ENCODE assay signal across 1 cellular context in the genomic region with DNA sequence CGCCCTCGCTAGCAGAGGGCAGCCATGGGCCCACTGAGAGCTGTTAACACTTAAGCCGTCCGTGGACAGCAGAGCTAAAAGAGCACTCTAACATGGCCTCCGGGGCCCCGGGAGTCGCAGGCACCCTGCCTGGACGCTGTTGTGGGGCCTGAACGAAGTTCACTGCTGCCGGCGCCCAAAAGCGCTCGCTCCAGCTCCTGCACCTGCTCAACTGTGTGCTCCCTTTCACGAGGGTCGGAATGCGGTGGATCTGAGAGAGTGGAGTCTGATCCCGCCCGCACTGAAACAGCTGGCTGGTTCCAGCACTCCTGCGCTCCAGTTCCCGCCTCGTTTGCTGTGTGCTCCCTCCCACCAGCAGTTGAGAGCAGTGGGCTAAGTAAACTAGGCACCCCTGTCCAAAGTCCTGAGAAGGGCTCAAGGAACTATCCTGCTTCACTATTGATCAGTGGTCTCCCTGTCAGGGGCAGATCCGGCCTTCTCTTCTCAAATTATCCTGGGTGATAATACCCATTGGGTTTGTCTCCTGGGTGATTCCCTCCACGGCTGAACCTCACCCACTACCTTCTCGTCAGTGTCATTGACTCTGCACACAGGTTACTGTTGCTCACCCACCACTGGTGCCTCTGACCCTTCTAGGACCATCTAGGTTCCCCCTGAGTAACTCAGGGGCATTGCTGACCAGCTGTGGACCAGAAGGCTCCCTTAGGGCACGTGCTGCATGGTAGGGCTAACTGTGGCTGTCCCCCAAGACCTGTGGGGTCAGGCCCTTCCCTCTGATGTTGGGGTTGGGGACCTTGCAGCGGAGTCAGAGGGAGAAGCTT.
TF ChIP-seq lines count a peak whose summit lies in the region.

No MANE protein-coding gene starts in this region.

TF ChIP-seq in HepG2, 621 proteins besides CTCF, POLR2A, EP300 and RAD21 (continued from another document and continues in another):
- TF ChIP-seq RXRB (CRISPR knock-in tag; IDR thresholded peaks at IDR 0.05; ENCODE audit: borderline replicate concordance) (no peak), CCDC6 (CRISPR knock-in tag; IDR thresholded peaks at IDR 0.05) (0 out of 2 replicates have a peak, but pooled peaks have one; percentile 24), ZNF598 (CRISPR knock-in tag; IDR thresholded peaks at IDR 0.05; ENCODE audit: borderline replicate concordance) (peak; percentile 54; the same call in 1 of the 2 replicates), BORCS8-MEF2B (CRISPR knock-in tag; IDR thresholded peaks at IDR 0.05) (peak; percentile 78; the same call in 1 of the 2 replicates), FOXK2 (IDR thresholded peaks at IDR 0.05) (no peak), ZSCAN31 (CRISPR knock-in tag; IDR thresholded peaks at IDR 0.05; ENCODE audit: low read depth) (peak; percentile 78), KLF13 (CRISPR knock-in tag; IDR thresholded peaks at IDR 0.05) (no peak), NAIF1 (CRISPR knock-in tag; IDR thresholded peaks at IDR 0.05; ENCODE audit: borderline replicate concordance) (no peak), MZF1 (CRISPR knock-in tag; IDR thresholded peaks at IDR 0.05; ENCODE audit: borderline replicate concordance) (no peak), NCOA2 (CRISPR knock-in tag; IDR thresholded peaks at IDR 0.05) (no peak), ZNF430 (CRISPR knock-in tag; IDR thresholded peaks at IDR 0.05) (peak; percentile 86), ZNF143 (CRISPR knock-in tag; IDR thresholded peaks at IDR 0.05) (0 out of 2 replicates have a peak, but pooled peaks have one; percentile 16), ZNF205 (CRISPR knock-in tag; IDR thresholded peaks at IDR 0.05) (peak; percentile 30; the same call in 1 of the 2 replicates), ZEB1 (IDR thresholded peaks at IDR 0.05; ENCODE audit: insufficient replicate concordance, low read depth) (peak; percentile 33), SMAD3 (CRISPR knock-in tag; IDR thresholded peaks at IDR 0.05) (0 out of 2 replicates have a peak, but pooled peaks have one; percentile 23), DR1 (CRISPR knock-in tag; IDR thresholded peaks at IDR 0.05) (peak; percentile 51; the same call in 1 of the 2 replicates), KAT8 (CRISPR knock-in tag; IDR thresholded peaks at IDR 0.05) (peak; percentile 47; the same call in 1 of the 2 replicates), ZBTB7B (CRISPR knock-in tag; IDR thresholded peaks at IDR 0.05) (peak; percentile 93), ZNF772 (CRISPR knock-in tag; IDR thresholded peaks at IDR 0.05) (peak; percentile 44; the same call in 1 of the 2 replicates), ZNF790 (CRISPR knock-in tag; IDR thresholded peaks at IDR 0.05; ENCODE audit: borderline replicate concordance) (no peak; the same call in 1 of the 2 replicates), SP2 (CRISPR knock-in tag; IDR thresholded peaks at IDR 0.05) (0 out of 2 replicates have a peak, but pooled peaks have one; percentile 23), ZNF572 (CRISPR knock-in tag; IDR thresholded peaks at IDR 0.05) (peak; percentile 30; the same call in 1 of the 2 replicates), ZNF12 (CRISPR knock-in tag; IDR thresholded peaks at IDR 0.05) (no peak), ZNF274 (CRISPR knock-in tag; IDR thresholded peaks at IDR 0.05) (0 out of 2 replicates have a peak, but pooled peaks have one; percentile 19), HIVEP1 (CRISPR knock-in tag; IDR thresholded peaks at IDR 0.05) (peak; percentile 83), ERF (CRISPR knock-in tag; IDR thresholded peaks at IDR 0.05) (0 out of 2 replicates have a peak, but pooled peaks have one; percentile 42)
- TF ChIP-seq, protein P1, sequence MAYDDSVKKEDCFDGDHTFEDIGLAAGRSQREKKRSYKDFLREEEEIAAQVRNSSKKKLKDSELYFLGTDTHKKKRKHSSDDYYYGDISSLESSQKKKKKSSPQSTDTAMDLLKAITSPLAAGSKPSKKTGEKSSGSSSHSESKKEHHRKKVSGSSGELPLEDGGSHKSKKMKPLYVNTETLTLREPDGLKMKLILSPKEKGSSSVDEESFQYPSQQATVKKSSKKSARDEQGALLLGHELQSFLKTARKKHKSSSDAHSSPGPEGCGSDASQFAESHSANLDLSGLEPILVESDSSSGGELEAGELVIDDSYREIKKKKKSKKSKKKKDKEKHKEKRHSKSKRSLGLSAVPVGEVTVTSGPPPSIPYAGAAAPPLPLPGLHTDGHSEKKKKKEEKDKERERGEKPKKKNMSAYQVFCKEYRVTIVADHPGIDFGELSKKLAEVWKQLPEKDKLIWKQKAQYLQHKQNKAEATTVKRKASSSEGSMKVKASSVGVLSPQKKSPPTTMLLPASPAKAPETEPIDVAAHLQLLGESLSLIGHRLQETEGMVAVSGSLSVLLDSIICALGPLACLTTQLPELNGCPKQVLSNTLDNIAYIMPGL (CRISPR knock-in tag; IDR thresholded peaks at IDR 0.05; ENCODE audit: borderline replicate concordance in 1 of 2, low read depth in 1 of 2): no peak
- TF ChIP-seq, protein P2, sequence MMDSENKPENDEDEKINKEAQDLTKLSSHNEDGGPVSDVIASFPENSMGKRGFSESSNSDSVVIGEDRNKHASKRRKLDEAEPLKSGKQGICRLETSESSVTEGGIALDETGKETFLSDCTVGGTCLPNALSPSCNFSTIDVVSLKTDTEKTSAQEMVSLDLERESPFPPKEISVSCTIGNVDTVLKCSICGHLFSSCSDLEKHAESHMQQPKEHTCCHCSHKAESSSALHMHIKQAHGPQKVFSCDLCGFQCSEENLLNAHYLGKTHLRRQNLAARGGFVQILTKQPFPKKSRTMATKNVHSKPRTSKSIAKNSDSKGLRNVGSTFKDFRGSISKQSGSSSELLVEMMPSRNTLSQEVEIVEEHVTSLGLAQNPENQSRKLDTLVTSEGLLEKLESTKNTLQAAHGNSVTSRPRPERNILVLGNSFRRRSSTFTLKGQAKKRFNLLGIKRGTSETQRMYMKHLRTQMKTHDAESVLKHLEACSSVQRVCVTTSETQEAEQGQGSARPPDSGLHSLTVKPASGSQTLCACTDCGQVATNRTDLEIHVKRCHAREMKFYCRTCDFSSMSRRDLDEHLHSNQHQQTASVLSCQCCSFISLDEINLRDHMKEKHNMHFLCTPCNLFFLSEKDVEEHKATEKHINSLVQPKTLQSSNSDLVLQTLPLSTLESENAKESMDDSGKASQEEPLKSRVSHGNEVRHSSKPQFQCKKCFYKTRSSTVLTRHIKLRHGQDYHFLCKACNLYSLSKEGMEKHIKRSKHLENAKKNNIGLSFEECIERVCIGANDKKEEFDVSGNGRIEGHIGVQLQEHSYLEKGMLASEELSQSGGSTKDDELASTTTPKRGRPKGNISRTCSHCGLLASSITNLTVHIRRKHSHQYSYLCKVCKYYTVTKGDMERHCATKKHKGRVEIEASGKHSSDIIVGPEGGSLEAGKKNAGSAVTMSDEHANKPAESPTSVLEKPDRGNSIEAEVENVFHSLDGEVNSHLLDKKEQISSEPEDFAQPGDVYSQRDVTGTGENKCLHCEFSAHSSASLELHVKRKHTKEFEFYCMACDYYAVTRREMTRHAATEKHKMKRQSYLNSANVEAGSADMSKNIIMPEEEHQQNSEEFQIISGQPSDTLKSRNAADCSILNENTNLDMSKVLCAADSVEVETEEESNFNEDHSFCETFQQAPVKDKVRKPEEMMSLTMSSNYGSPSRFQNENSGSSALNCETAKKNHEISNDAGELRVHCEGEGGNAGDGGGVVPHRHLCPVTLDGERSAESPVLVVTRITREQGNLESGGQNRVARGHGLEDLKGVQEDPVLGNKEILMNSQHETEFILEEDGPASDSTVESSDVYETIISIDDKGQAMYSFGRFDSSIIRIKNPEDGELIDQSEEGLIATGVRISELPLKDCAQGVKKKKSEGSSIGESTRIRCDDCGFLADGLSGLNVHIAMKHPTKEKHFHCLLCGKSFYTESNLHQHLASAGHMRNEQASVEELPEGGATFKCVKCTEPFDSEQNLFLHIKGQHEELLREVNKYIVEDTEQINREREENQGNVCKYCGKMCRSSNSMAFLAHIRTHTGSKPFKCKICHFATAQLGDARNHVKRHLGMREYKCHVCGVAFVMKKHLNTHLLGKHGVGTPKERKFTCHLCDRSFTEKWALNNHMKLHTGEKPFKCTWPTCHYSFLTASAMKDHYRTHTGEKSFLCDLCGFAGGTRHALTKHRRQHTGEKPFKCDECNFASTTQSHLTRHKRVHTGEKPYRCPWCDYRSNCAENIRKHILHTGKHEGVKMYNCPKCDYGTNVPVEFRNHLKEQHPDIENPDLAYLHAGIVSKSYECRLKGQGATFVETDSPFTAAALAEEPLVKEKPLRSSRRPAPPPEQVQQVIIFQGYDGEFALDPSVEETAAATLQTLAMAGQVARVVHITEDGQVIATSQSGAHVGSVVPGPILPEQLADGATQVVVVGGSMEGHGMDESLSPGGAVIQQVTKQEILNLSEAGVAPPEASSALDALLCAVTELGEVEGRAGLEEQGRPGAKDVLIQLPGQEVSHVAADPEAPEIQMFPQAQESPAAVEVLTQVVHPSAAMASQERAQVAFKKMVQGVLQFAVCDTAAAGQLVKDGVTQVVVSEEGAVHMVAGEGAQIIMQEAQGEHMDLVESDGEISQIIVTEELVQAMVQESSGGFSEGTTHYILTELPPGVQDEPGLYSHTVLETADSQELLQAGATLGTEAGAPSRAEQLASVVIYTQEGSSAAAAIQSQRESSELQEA (CRISPR knock-in tag; IDR thresholded peaks at IDR 0.05; ENCODE audit: not compliant biosample characterization): peak; percentile 44
- TF ChIP-seq, protein P3, sequence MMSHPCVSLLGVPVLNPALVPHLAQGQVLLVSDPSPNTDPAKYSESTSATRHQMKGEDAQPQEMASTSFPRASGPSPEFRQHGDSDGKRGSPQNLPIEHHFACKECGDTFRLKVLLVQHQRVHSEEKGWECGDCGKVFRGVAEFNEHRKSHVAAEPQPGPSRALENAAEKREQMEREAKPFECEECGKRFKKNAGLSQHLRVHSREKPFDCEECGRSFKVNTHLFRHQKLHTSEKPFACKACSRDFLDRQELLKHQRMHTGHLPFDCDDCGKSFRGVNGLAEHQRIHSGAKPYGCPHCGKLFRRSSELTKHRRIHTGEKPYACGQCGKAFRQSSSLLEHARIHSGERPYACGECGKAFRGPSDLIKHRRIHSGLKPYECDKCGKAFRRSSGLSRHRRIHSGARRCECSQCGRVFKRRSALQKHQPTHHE (CRISPR knock-in tag; IDR thresholded peaks at IDR 0.05; ENCODE audit: borderline replicate concordance): no peak
- TF ChIP-seq, protein P4, sequence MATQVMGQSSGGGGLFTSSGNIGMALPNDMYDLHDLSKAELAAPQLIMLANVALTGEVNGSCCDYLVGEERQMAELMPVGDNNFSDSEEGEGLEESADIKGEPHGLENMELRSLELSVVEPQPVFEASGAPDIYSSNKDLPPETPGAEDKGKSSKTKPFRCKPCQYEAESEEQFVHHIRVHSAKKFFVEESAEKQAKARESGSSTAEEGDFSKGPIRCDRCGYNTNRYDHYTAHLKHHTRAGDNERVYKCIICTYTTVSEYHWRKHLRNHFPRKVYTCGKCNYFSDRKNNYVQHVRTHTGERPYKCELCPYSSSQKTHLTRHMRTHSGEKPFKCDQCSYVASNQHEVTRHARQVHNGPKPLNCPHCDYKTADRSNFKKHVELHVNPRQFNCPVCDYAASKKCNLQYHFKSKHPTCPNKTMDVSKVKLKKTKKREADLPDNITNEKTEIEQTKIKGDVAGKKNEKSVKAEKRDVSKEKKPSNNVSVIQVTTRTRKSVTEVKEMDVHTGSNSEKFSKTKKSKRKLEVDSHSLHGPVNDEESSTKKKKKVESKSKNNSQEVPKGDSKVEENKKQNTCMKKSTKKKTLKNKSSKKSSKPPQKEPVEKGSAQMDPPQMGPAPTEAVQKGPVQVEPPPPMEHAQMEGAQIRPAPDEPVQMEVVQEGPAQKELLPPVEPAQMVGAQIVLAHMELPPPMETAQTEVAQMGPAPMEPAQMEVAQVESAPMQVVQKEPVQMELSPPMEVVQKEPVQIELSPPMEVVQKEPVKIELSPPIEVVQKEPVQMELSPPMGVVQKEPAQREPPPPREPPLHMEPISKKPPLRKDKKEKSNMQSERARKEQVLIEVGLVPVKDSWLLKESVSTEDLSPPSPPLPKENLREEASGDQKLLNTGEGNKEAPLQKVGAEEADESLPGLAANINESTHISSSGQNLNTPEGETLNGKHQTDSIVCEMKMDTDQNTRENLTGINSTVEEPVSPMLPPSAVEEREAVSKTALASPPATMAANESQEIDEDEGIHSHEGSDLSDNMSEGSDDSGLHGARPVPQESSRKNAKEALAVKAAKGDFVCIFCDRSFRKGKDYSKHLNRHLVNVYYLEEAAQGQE (IDR thresholded peaks at IDR 0.05; ENCODE audit: borderline replicate concordance in 1 of 2, low read depth in 1 of 2, low read length in 2 of 2): peak in 1 of 2 experiments; percentile 75; a peak in 3 of 4 replicates
- TF ChIP-seq, protein P5, sequence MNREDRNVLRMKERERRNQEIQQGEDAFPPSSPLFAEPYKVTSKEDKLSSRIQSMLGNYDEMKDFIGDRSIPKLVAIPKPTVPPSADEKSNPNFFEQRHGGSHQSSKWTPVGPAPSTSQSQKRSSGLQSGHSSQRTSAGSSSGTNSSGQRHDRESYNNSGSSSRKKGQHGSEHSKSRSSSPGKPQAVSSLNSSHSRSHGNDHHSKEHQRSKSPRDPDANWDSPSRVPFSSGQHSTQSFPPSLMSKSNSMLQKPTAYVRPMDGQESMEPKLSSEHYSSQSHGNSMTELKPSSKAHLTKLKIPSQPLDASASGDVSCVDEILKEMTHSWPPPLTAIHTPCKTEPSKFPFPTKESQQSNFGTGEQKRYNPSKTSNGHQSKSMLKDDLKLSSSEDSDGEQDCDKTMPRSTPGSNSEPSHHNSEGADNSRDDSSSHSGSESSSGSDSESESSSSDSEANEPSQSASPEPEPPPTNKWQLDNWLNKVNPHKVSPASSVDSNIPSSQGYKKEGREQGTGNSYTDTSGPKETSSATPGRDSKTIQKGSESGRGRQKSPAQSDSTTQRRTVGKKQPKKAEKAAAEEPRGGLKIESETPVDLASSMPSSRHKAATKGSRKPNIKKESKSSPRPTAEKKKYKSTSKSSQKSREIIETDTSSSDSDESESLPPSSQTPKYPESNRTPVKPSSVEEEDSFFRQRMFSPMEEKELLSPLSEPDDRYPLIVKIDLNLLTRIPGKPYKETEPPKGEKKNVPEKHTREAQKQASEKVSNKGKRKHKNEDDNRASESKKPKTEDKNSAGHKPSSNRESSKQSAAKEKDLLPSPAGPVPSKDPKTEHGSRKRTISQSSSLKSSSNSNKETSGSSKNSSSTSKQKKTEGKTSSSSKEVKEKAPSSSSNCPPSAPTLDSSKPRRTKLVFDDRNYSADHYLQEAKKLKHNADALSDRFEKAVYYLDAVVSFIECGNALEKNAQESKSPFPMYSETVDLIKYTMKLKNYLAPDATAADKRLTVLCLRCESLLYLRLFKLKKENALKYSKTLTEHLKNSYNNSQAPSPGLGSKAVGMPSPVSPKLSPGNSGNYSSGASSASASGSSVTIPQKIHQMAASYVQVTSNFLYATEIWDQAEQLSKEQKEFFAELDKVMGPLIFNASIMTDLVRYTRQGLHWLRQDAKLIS (CRISPR knock-in tag; IDR thresholded peaks at IDR 0.05): no peak
- TF ChIP-seq, protein P6, sequence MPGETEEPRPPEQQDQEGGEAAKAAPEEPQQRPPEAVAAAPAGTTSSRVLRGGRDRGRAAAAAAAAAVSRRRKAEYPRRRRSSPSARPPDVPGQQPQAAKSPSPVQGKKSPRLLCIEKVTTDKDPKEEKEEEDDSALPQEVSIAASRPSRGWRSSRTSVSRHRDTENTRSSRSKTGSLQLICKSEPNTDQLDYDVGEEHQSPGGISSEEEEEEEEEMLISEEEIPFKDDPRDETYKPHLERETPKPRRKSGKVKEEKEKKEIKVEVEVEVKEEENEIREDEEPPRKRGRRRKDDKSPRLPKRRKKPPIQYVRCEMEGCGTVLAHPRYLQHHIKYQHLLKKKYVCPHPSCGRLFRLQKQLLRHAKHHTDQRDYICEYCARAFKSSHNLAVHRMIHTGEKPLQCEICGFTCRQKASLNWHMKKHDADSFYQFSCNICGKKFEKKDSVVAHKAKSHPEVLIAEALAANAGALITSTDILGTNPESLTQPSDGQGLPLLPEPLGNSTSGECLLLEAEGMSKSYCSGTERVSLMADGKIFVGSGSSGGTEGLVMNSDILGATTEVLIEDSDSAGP (CRISPR knock-in tag; IDR thresholded peaks at IDR 0.05; ENCODE audit: borderline replicate concordance): peak; percentile 83; the same call in 1 of the 2 replicates
- TF ChIP-seq, protein P7, sequence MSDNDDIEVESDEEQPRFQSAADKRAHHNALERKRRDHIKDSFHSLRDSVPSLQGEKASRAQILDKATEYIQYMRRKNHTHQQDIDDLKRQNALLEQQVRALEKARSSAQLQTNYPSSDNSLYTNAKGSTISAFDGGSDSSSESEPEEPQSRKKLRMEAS (IDR thresholded peaks at IDR 0.05): peak; percentile 79
